1 cellular context compared by ENCODE assay signal in genomic region chr3:127997961-127998360, GRCh38.
A peak's percentile ranks its signal among the peaks of the same experiment; 100 is the strongest.
TF ChIP-seq lines count a peak whose summit lies in the region.

No MANE protein-coding gene starts in this region.

TF ChIP-seq in HepG2, 621 proteins besides CTCF, POLR2A, EP300 and RAD21 (continued from another document and continues in another):
- TF ChIP-seq NR0B2 (CRISPR knock-in tag; IDR thresholded peaks at IDR 0.05) (0 out of 2 replicates have a peak, but pooled peaks have one; percentile 29), FOXO1 (CRISPR knock-in tag; IDR thresholded peaks at IDR 0.05) (peak; percentile 86), MEF2D (CRISPR knock-in tag; IDR thresholded peaks at IDR 0.05) (peak; percentile 79), NFYC (CRISPR knock-in tag; IDR thresholded peaks at IDR 0.05) (0 out of 2 replicates have a peak, but pooled peaks have one; percentile 39), HDAC1 (CRISPR knock-in tag; IDR thresholded peaks at IDR 0.05) (peak; percentile 71; the same call in 1 of the 2 replicates), KLF9 (CRISPR knock-in tag; IDR thresholded peaks at IDR 0.05; ENCODE audit: low read depth) (0 out of 2 replicates have a peak, but pooled peaks have one; percentile 49), MNT (IDR thresholded peaks at IDR 0.05) (peak; percentile 65), HIVEP1 (CRISPR knock-in tag; IDR thresholded peaks at IDR 0.05) (no peak; the same call in 1 of the 2 replicates), ZMYM4 (CRISPR knock-in tag; IDR thresholded peaks at IDR 0.05) (peak; percentile 87), DPF2 (CRISPR knock-in tag; IDR thresholded peaks at IDR 0.05; ENCODE audit: borderline replicate concordance, low read depth) (peak; percentile 57; the same call in 1 of the 2 replicates), RFXANK (CRISPR knock-in tag; IDR thresholded peaks at IDR 0.05) (0 out of 2 replicates have a peak, but pooled peaks have one; percentile 34), MEIS2 (CRISPR knock-in tag; IDR thresholded peaks at IDR 0.05) (peak; percentile 82), MYNN (CRISPR knock-in tag; IDR thresholded peaks at IDR 0.05; ENCODE audit: low read depth) (no peak), TRIM24 (CRISPR knock-in tag; IDR thresholded peaks at IDR 0.05) (peak; percentile 86), SKIL (CRISPR knock-in tag; IDR thresholded peaks at IDR 0.05; ENCODE audit: borderline replicate concordance) (peak; percentile 67; the same call in 1 of the 2 replicates), ZNF260 (CRISPR knock-in tag; IDR thresholded peaks at IDR 0.05; ENCODE audit: borderline replicate concordance, low read depth) (no peak), TARDBP (CRISPR knock-in tag; IDR thresholded peaks at IDR 0.05) (peak; percentile 87), ZNF605 (CRISPR knock-in tag; IDR thresholded peaks at IDR 0.05) (peak; percentile 80), CAMTA2 (CRISPR knock-in tag; IDR thresholded peaks at IDR 0.05; ENCODE audit: borderline replicate concordance) (0 out of 2 replicates have a peak, but pooled peaks have one; percentile 43), ZNF619 (CRISPR knock-in tag; IDR thresholded peaks at IDR 0.05) (no peak), MTERF4 (CRISPR knock-in tag; IDR thresholded peaks at IDR 0.05) (no peak), RCOR2 (CRISPR knock-in tag; IDR thresholded peaks at IDR 0.05) (0 out of 2 replicates have a peak, but pooled peaks have one; percentile 50), ZNF687 (CRISPR knock-in tag; IDR thresholded peaks at IDR 0.05) (peak; percentile 78), RNF219 (CRISPR knock-in tag; IDR thresholded peaks at IDR 0.05) (no peak), SKI (IDR thresholded peaks at IDR 0.05; ENCODE audit: partially characterized antibody) (peak; percentile 54), KAT7 (CRISPR knock-in tag; IDR thresholded peaks at IDR 0.05; ENCODE audit: borderline replicate concordance) (peak; percentile 81; the same call in 1 of the 2 replicates), CENPX (CRISPR knock-in tag; IDR thresholded peaks at IDR 0.05) (no peak), ZBTB20 (CRISPR knock-in tag; IDR thresholded peaks at IDR 0.05; ENCODE audit: borderline replicate concordance, low read depth) (no peak), ZNF33A (CRISPR knock-in tag; IDR thresholded peaks at IDR 0.05; ENCODE audit: borderline replicate concordance) (no peak), ZNF564 (CRISPR knock-in tag; IDR thresholded peaks at IDR 0.05) (no peak), HMG20A (CRISPR knock-in tag; IDR thresholded peaks at IDR 0.05; ENCODE audit: borderline replicate concordance) (peak; percentile 90; the same call in 1 of the 2 replicates), NCOA2 (CRISPR knock-in tag; IDR thresholded peaks at IDR 0.05) (peak; percentile 74), HHEX (CRISPR knock-in tag; IDR thresholded peaks at IDR 0.05) (peak; percentile 71), ZNF777 (CRISPR knock-in tag; IDR thresholded peaks at IDR 0.05) (no peak; the same call in 1 of the 2 replicates), KDM3A (CRISPR knock-in tag; IDR thresholded peaks at IDR 0.05; ENCODE audit: low read depth) (peak; percentile 73; the same call in 1 of the 2 replicates), ZNF343 (CRISPR knock-in tag; IDR thresholded peaks at IDR 0.05) (0 out of 2 replicates have a peak, but pooled peaks have one; percentile 51), ATM (IDR thresholded peaks at IDR 0.05; ENCODE audit: borderline replicate concordance) (no peak), ZSCAN30 (CRISPR knock-in tag; IDR thresholded peaks at IDR 0.05) (no peak), ZNF691 (CRISPR knock-in tag; IDR thresholded peaks at IDR 0.05; ENCODE audit: borderline replicate concordance, low read depth) (0 out of 2 replicates have a peak, but pooled peaks have one; percentile 72), ZMAT3 (CRISPR knock-in tag; conservative IDR thresholded peaks at IDR 0.05) (0 out of 2 replicates have a peak, but pooled peaks have one; percentile 56), HNF4G (IDR thresholded peaks at IDR 0.05; ENCODE audit: borderline replicate concordance, low read depth, low read length) (0 out of 2 replicates have a peak, but pooled peaks have one; percentile 17), HNF4G (CRISPR knock-in tag; IDR thresholded peaks at IDR 0.05; ENCODE audit: borderline replicate concordance, low read depth) (0 out of 2 replicates have a peak, but pooled peaks have one; percentile 50), MTA1 (CRISPR knock-in tag; IDR thresholded peaks at IDR 0.05; ENCODE audit: borderline replicate concordance) (peak; percentile 73; the same call in 1 of the 2 replicates), THAP9 (CRISPR knock-in tag; IDR thresholded peaks at IDR 0.05; ENCODE audit: borderline replicate concordance) (peak; percentile 42; the same call in 1 of the 2 replicates), ZFAT (CRISPR knock-in tag; conservative IDR thresholded peaks at IDR 0.05) (no peak), KDM1A (CRISPR knock-in tag; IDR thresholded peaks at IDR 0.05) (0 out of 2 replicates have a peak, but pooled peaks have one; percentile 14), SNAPC2 (CRISPR knock-in tag; IDR thresholded peaks at IDR 0.05) (peak; percentile 70; the same call in 1 of the 2 replicates), IKZF5 (CRISPR knock-in tag; IDR thresholded peaks at IDR 0.05) (peak; percentile 83; the same call in 1 of the 2 replicates)
